ENCODE assay signal across 9 cellular contexts in the genomic region with DNA sequence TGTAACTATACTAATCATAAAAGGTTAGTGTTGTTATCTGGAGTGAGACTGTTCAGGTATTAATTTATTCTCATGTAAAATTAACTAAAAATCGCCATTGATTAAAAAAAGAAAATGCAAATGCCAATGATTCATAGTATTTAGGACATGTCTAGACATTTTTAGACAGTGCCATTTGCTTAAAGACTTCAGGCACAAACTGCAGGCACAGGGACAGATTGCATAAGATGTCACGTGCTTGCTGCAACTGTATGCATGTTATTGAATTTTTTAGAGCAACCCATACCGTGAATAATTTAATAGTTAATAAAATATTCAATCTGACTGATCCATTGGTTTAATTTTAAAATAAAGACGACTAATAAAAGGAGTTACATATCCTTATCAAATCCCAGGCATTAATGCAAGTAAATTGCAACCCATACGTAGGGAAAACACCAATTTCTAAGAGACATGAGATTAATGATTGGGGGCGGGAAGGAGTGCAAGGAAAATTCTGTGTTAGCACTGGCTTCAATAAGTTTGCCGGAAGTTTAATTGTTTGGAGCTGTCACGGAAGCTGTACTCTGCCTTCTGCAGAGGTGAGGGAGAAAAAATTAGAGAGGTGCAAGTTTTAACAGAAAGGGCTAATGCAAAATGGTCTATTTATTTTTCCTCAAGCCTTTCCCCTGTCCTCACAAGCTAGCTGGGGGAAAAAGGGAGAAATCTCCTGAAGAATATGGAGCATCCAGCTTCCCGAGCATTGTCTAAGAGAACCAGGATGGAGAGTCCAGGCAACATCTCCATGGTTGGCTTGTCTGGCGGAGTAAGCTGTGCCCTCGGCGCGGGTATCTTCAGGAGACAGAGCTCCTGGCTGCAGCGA. TPM values are rescaled to one million over a fixed set of nuclear protein-coding genes. Genes with fewer than 3 reads are reported as not detected.
A peak's percentile ranks its signal among the peaks of the same experiment; 100 is the strongest.
DNase-seq lines count a peak whose midpoint lies in the region; ATAC-seq and TF ChIP-seq lines count a peak whose summit lies in the region.
"Had no signal": no experiment of that assay in that cellular context is flagged by ENCODE, and none has a peak within 500 bp of the region (broad histone marks: within the 10 kb centered on the region; RNA-seq: fewer than 3 reads in every experiment).

No MANE protein-coding gene starts in this region.

- H3K9me3 ChIP-seq in CD4-positive, alpha-beta memory T cell (ENCODE audit: control insufficient read depth in 1 of 2, low read length in 2 of 2) = no peaks in the 10 kb centered on the region
- H3K9me3 ChIP-seq: testis had no signal

- peaks cover 0 to 2% (median under 1%) of the 10 kb centered on the region in 4 donors for H3K4me1 Mint-ChIP-seq in CD4-positive, alpha-beta memory T cell

- no peak for ATAC-seq in GM18505 (IDR thresholded peaks at IDR 0.05; ENCODE audit: unreplicated experiment)

- peaks cover 0 to 17% (median under 1%) of the 10 kb centered on the region in 8 donors for H3K9me3 Mint-ChIP-seq in CD4-positive, alpha-beta memory T cell

- peak; percentile 7 for DNase-seq in GM10248 (ENCODE audit: extremely low spot score)
- DNase-seq in OCI-M1 (lab: John Stamatoyannopoulos, UW) = peak; percentile 81
- DNase-seq in fibroblast of mammary gland (ENCODE audit: low read depth) = no peak
- peak in 6 of 10 donors; percentile 12 to 62 (median 40) for DNase-seq in posterior cingulate gyrus
- no peak for DNase-seq in CD4-positive, alpha-beta memory T cell
- no peak for DNase-seq in COLO668 (lab: John Stamatoyannopoulos, UW; ENCODE audit: unreplicated experiment)
- DNase-seq in activated T-cell treated with anti-CD3 and anti-CD28 coated beads, Interleukin-2, amount 50 U/mL, for 1 hour = no peak

- H3K36me3 Mint-ChIP-seq in CD4-positive, alpha-beta memory T cell = peaks cover 0 to 4% of the 10 kb centered on the region in 2 donors

- H3K27ac ChIP-seq in CD4-positive, alpha-beta memory T cell (ENCODE audit: low read depth, low read length) = no peak overlapping the region
- H3K27ac ChIP-seq: testis had no signal

- peak overlapping the region in 1 of 8 donors; percentile 27 for H3K4me3 Mint-ChIP-seq in CD4-positive, alpha-beta memory T cell

- intact Hi-C loops in posterior cingulate gyrus (cut with DNase I) = loop anchor here (2.0 to 5.0 kb wide), 2 partner anchors 89 to 455 kb away; no protein-coding TSS in a partner anchor
- intact Hi-C loops in CD4-positive, alpha-beta memory T cell (cut with micrococcal nuclease) = no loop called here

- peak overlapping the region; percentile 39 for H3K4me3 ChIP-seq in fibroblast of mammary gland (ENCODE audit: control insufficient read depth, low read depth, low read length)
- H3K4me3 ChIP-seq in CD4-positive, alpha-beta memory T cell (ENCODE audit: low read length in 2 of 2) = no peak overlapping the region

- H3K36me3 ChIP-seq in CD4-positive, alpha-beta memory T cell (ENCODE audit: insufficient read depth, low read length) = no peaks in the 10 kb centered on the region

- no peak overlapping the region for H3K27ac Mint-ChIP-seq in CD4-positive, alpha-beta memory T cell

- TF ChIP-seq POLR2A in GM18505 (IDR thresholded peaks at IDR 0.05; ENCODE audit: borderline replicate concordance, extremely low read depth, insufficient read depth, insufficient read length) = no peak

- POLR2A ChIA-PET in GM10248 (lab: Yijun Ruan, JAX) = no interaction called here
- POLR2A ChIA-PET in CD4-positive, alpha-beta memory T cell (lab: Charles Lee; ENCODE audit: partially characterized antibody) = no interaction called here

- no peak for TF ChIP-seq CTCF in GM10248 (IDR thresholded peaks at IDR 0.05; ENCODE audit: control extremely low read depth, extremely low read depth, low read depth, missing control alignments)
- TF ChIP-seq CTCF in fibroblast of mammary gland (conservative IDR thresholded peaks at IDR 0.05; ENCODE audit: control insufficient read depth, insufficient read depth, low read depth, low read length) = no peak

- CTCF ChIA-PET in GM10248 (lab: Yijun Ruan, JAX) = no interaction called here
- CTCF ChIA-PET in CD4-positive, alpha-beta memory T cell (lab: Charles Lee; ENCODE audit: partially characterized antibody) = no interaction called here

- peaks cover 25 to 28% of the 10 kb centered on the region in 2 donors for H3K27me3 Mint-ChIP-seq in CD4-positive, alpha-beta memory T cell

- no peaks in the 10 kb centered on the region for H3K4me1 ChIP-seq in CD4-positive, alpha-beta memory T cell (ENCODE audit: insufficient read depth, low read length)

- H3K27me3 ChIP-seq in CD4-positive, alpha-beta memory T cell (ENCODE audit: insufficient read depth, low read length) = no peaks in the 10 kb centered on the region
- H3K27me3 ChIP-seq: testis had no signal

RNA-seq across cellular contexts. Expression of gene EDIL3, which starts 2.9 kb away (rescaled TPM):
- total RNA-seq in CD4-positive, alpha-beta memory T cell = not detected
- polyA plus RNA-seq in CD4-positive, alpha-beta memory T cell = not detected

Comparison
In these comparisons a context has a peak if more than half of its experiments do, and no peak if none do; other contexts are left out.
1. DNase-seq: peak in GM10248 (single experiment), OCI-M1 (single experiment) and posterior cingulate gyrus (6 of 10); none in fibroblast of mammary gland (single experiment), CD4-positive, alpha-beta memory T cell (0 of 5), COLO668 (single experiment) and activated T-cell treated with anti-CD3 and anti-CD28 coated beads, Interleukin-2, amount 50 U/mL, for 1 hour (single experiment).